19 cellular contexts compared by ENCODE assay signal in genomic region chr11:131904756-131905155, GRCh38.
DNase-seq lines count a peak whose midpoint lies in the region; ATAC-seq and TF ChIP-seq lines count a peak whose summit lies in the region.
"Had no signal": no experiment of that assay in that cellular context is flagged by ENCODE, and none has a peak within 500 bp of the region (broad histone marks: within the 10 kb centered on the region; RNA-seq: fewer than 3 reads in every experiment).

No MANE protein-coding gene starts in this region.

- WGBS in HUES64, result 30% methylated on average over 3 of the region's 3 CpGs

- H3K9me3 ChIP-seq in HUES64 (ENCODE audit: insufficient read depth, low read depth, low read length), result no peaks in the 10 kb centered on the region
- H3K9me3 ChIP-seq: Peyer's patch, SK-N-SH, spleen had no signal

- peaks cover 9% of the 10 kb centered on the region for H3K27me3 ChIP-seq in HUES64 (ENCODE audit: insufficient read depth, low read length)
- H3K27me3 ChIP-seq: Peyer's patch had no signal

- no peaks in the 10 kb centered on the region for H3K36me3 ChIP-seq in HUES64 (ENCODE audit: insufficient read depth, low read length)
- H3K36me3 ChIP-seq: Peyer's patch, spleen had no signal

- TF ChIP-seq CTCF in GM10266 (IDR thresholded peaks at IDR 0.05; ENCODE audit: control insufficient read depth, insufficient read depth, low read depth, missing control alignments), result no peak

- peak overlapping the region; percentile 56; the same call in 1 of the 2 replicates for H3K9ac ChIP-seq in HUES64 (ENCODE audit: low read depth, low read length)
- H3K9ac ChIP-seq: SK-N-SH had no signal

- no peak overlapping the region for H3K4me3 ChIP-seq in HUES64 (ENCODE audit: low read length)
- H3K4me3 ChIP-seq: Peyer's patch, spleen had no signal

- ATAC-seq in HG02973 (IDR thresholded peaks at IDR 0.05; ENCODE audit: unreplicated experiment), result no peak
- ATAC-seq: activated T-cell treated with anti-CD3 and anti-CD28 coated beads, Interleukin-2, amount 50 U/mL, for 72 hours had no signal

- H3K4me1 ChIP-seq in HUES64 (ENCODE audit: insufficient read depth, low read length), result peaks cover 32% of the 10 kb centered on the region
- H3K4me1 ChIP-seq: spleen had no signal

- DNase-seq in brain pericyte (ENCODE audit: low read depth, low spot score) (peak; percentile 88), iPS-NIHi7 (ENCODE audit: extremely low spot score) (peak; percentile 65), retina (peak; percentile 44), SW 1271 (lab: John Stamatoyannopoulos, UW) (no peak), GM10266 (ENCODE audit: extremely low spot score) (no peak), dedifferentiated amniotic fluid mesenchymal stem cell (ENCODE audit: extremely low spot score) (no peak)
- DNase-seq: activated CD4-positive, CD25-positive, alpha-beta regulatory T cell treated with anti-CD3 and anti-CD28 coated beads, Interleukin-2, amount 50 U/mL, for 72 hours; activated CD8-positive, alpha-beta memory T cell treated with anti-CD3 and anti-CD28 coated beads for 24 hours; activated T-cell treated with anti-CD3 and anti-CD28 coated beads, Interleukin-2, amount 50 U/mL, for 72 hours; CD4-positive, alpha-beta memory T cell; NCI-H187; NCI-H226; Peyer's patch; SK-N-SH; spleen; stimulated activated CD4-positive, alpha-beta T cell treated with anti-CD3 and anti-CD28 coated beads, Interleukin-4, amount 100 ng/mL, for 4 hours; T1000 had no signal

- peak overlapping the region; percentile 71 for H3K27ac ChIP-seq in HUES64 (ENCODE audit: low read depth, low read length)
- H3K27ac ChIP-seq: Peyer's patch, spleen had no signal

Comparison
In these comparisons a context has a peak if more than half of its experiments do, and no peak if none do; other contexts are left out.
1. DNase-seq: peak in brain pericyte (single experiment), iPS-NIHi7 (single experiment) and retina (single experiment); none in SW 1271 (0 of 2), GM10266 (single experiment) and dedifferentiated amniotic fluid mesenchymal stem cell (single experiment).